Comparison of ENCODE assay signal across 8 cellular contexts in the genomic region with DNA sequence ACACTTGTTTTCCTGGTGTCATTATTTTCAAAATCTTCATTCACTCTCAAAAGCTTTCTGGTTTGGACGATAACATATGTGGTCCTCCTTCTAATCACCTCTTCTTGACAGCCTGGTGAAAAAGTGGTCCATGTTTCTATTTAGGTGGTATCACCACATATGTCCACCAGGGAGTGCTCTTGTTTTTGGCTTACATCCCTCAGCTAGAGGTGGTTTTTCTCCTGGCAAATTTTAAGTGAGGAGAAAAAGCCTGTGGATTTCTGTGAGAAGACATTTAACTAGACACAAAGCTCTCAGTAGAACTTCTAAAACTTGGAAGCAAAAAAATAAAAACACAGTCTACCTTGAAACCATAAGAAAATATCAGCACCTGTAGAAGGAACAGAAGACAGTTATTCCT. TPM values are rescaled to one million over a fixed set of nuclear protein-coding genes. Genes with fewer than 3 reads are reported as not detected.
A peak's percentile ranks its signal among the peaks of the same experiment; 100 is the strongest.
DNase-seq lines count a peak whose midpoint lies in the region; ATAC-seq and TF ChIP-seq lines count a peak whose summit lies in the region.

No MANE protein-coding gene starts in this region.

- no peaks in the 10 kb centered on the region for H3K9me3 ChIP-seq in WERI-Rb-1 (ENCODE audit: severe bottlenecking)

- no peaks in the 10 kb centered on the region for H3K36me3 ChIP-seq in WERI-Rb-1

- H3K27ac ChIP-seq in WERI-Rb-1, result no peak overlapping the region

- peaks cover 24% of the 10 kb centered on the region for H3K27me3 ChIP-seq in WERI-Rb-1 (ENCODE audit: insufficient read depth, low read depth, severe bottlenecking)

- H3K4me3 ChIP-seq in WERI-Rb-1 (ENCODE audit: low read depth, low read length), result no peak overlapping the region

- DNase-seq in LHCN-M2 (ENCODE audit: low read depth) (peak; percentile 47), WERI-Rb-1 (peak; percentile 8), left kidney (ENCODE audit: low read depth, low spot score) (peak; percentile 47)
- no peak for DNase-seq in effector CD8-positive, alpha-beta T cell (lab: John Stamatoyannopoulos, UW)
- DNase-seq in stimulated activated naive CD4-positive, alpha-beta T cell treated with Interleukin-2 at 50 U/mL for 16 hours (lab: John Stamatoyannopoulos, UW), result no peak

- peak; percentile 49; the same call in 2 of the 3 replicates for TF ChIP-seq CTCF in GM12872 (IDR thresholded peaks at IDR 0.05; ENCODE audit: insufficient read depth, low read depth, low read length)
- peak; percentile 58 for TF ChIP-seq CTCF in WERI-Rb-1 (IDR thresholded peaks at IDR 0.05; ENCODE audit: low read depth, low read length)

- ATAC-seq in GM18517 (IDR thresholded peaks at IDR 0.05; ENCODE audit: unreplicated experiment) (no peak), HG02610 (IDR thresholded peaks at IDR 0.05; ENCODE audit: unreplicated experiment) (no peak)

RNA-seq across cellular contexts. Expression of a gene that starts 58.0 kb away (rescaled TPM):
- 2.6 and 3.7 TPM in 2 replicates for total RNA-seq in LHCN-M2 (2014; rRNA removed)
- 1.8 TPM for polyA plus RNA-seq in LHCN-M2 (2012)

Comparison
In these comparisons a context has a peak if more than half of its experiments do, and no peak if none do; other contexts are left out.
1. DNase-seq: peak in LHCN-M2 (single experiment), WERI-Rb-1 (single experiment) and left kidney (single experiment); none in effector CD8-positive, alpha-beta T cell (single experiment) and stimulated activated naive CD4-positive, alpha-beta T cell treated with Interleukin-2 at 50 U/mL for 16 hours (single experiment).